Comparison of ENCODE assay signal across 14 cellular contexts in the genomic region with DNA sequence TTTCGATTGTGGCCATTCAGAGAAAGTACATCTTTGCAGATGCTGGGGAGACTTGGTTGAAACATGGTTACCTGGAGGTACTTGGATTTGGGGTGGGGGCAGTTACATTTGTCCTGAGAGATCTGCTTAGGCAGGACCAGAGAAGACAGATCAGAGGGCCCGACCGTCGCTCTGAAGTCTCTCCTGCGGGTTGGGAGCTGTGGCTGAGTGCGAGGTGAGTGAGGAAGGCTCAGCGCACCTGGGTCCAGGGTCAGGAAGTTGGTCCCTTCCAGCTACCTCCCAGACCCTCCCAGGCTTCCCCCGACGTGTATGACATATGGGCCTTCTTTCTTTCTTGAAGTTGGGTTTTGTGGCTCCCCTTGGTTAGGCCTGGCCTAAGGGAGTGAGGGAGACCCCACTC. TPM values are rescaled to one million over a fixed set of nuclear protein-coding genes. Genes with fewer than 3 reads are reported as not detected.
A peak's percentile ranks its signal among the peaks of the same experiment; 100 is the strongest.
DNase-seq lines count a peak whose midpoint lies in the region; ATAC-seq and TF ChIP-seq lines count a peak whose summit lies in the region.
"Had no signal": no experiment of that assay in that cellular context is flagged by ENCODE, and none has a peak within 500 bp of the region (broad histone marks: within the 10 kb centered on the region; RNA-seq: fewer than 3 reads in every experiment).

No MANE protein-coding gene starts in this region.

- H3K9me3 ChIP-seq in endodermal cell (ENCODE audit: control insufficient read depth, low read length) (no peaks in the 10 kb centered on the region), osteoblast (ENCODE audit: low read depth, low read length) (no peaks in the 10 kb centered on the region), transverse colon (no peaks in the 10 kb centered on the region)
- H3K9me3 ChIP-seq: BE2C had no signal

- H3K4me3 ChIP-seq in H7 (ENCODE audit: insufficient read depth, low read depth, low read length) (no peak overlapping the region), endodermal cell (ENCODE audit: low read length) (no peak overlapping the region), osteoblast (ENCODE audit: insufficient read depth, low read length) (no peak overlapping the region), transverse colon (no peak overlapping the region)
- H3K4me3 ChIP-seq: GM23248 had no signal

- no peak overlapping the region for H3K4me2 ChIP-seq in osteoblast (ENCODE audit: insufficient read depth, low read length)

- 85 to 86% methylated on average over 4 to 9 of the region's 9 CpGs for whole genome bisulfite sequencing in endodermal cell (ENCODE audit: insufficient coverage in 1 of 2, insufficient read length in 1 of 2), 2 experiments
- 90 to 100% methylated on average over 1 to 9 of the region's 9 CpGs for WGBS in transverse colon (ENCODE audit: low coverage in 1 of 2), 2 donors

- H3K4me1 ChIP-seq in endodermal cell (ENCODE audit: control insufficient read depth, insufficient read depth, low read length) (no peaks in the 10 kb centered on the region), osteoblast (ENCODE audit: insufficient read depth, low read length) (no peaks in the 10 kb centered on the region), transverse colon (peaks cover 0 to 10% (median 7%) of the 10 kb centered on the region in 4 donors)
- H3K4me1 ChIP-seq: BE2C had no signal

- no peaks in the 10 kb centered on the region for H4K20me1 ChIP-seq in osteoblast (ENCODE audit: insufficient read depth, low read length)

- H3K36me3 ChIP-seq in H7 (replicated peaks; ENCODE audit: control insufficient read depth, insufficient read depth, low read length) (no peaks in the 10 kb centered on the region), endodermal cell (ENCODE audit: control insufficient read depth, insufficient read depth, low read length) (no peaks in the 10 kb centered on the region), osteoblast (ENCODE audit: insufficient read depth, low read length) (no peaks in the 10 kb centered on the region), transverse colon (no peaks in the 10 kb centered on the region)
- H3K36me3 ChIP-seq: BE2C had no signal

- no peak overlapping the region for H3K27ac Mint-ChIP-seq in endodermal cell
- no peak overlapping the region for H3K27ac Mint-ChIP-seq in activated CD4-positive, alpha-beta T cell treated with anti-CD3 and anti-CD28 coated beads for 36 hours
- H3K27ac Mint-ChIP-seq: CD4-positive, alpha-beta T cell had no signal

- H3K9me3 Mint-ChIP-seq in endodermal cell = no peaks in the 10 kb centered on the region
- H3K9me3 Mint-ChIP-seq in activated CD4-positive, alpha-beta T cell treated with anti-CD3 and anti-CD28 coated beads for 36 hours (ENCODE audit: low read depth) = no peaks in the 10 kb centered on the region
- H3K9me3 Mint-ChIP-seq: CD4-positive, alpha-beta T cell had no signal

- POLR2A ChIA-PET in activated CD4-positive, alpha-beta T cell treated with anti-CD3 and anti-CD28 coated beads for 36 hours (lab: Charles Lee) = no interaction called here

- TF ChIP-seq EP300 in transverse colon (IDR thresholded peaks at IDR 0.05; ENCODE audit: low read depth) = no peak

- no peaks in the 10 kb centered on the region for H3K79me2 ChIP-seq in osteoblast (ENCODE audit: insufficient read depth, low read length)

- no peak overlapping the region for H3K9ac ChIP-seq in endodermal cell (ENCODE audit: extremely low read depth, low read length, poor library complexity, severe bottlenecking)
- H3K9ac ChIP-seq: GM23248 had no signal

- no peak overlapping the region for H3K4me3 Mint-ChIP-seq in endodermal cell
- H3K4me3 Mint-ChIP-seq in activated CD4-positive, alpha-beta T cell treated with anti-CD3 and anti-CD28 coated beads for 36 hours = no peak overlapping the region
- H3K4me3 Mint-ChIP-seq: CD4-positive, alpha-beta T cell had no signal

- in situ Hi-C loops in transverse colon (cut with MboI; ENCODE audit: low pct_ligation_motif_present in 1 of 4, low pct_unique_long_range_greater_than_20kb in 1 of 4, low sequenced_read_pairs in 3 of 4) = no loop called here

- H3K27me3 ChIP-seq in H7 (ENCODE audit: control insufficient read depth, insufficient read depth, low read length) (no peaks in the 10 kb centered on the region), endodermal cell (ENCODE audit: control insufficient read depth, insufficient read depth, low read length, poor library complexity, severe bottlenecking) (no peaks in the 10 kb centered on the region), osteoblast (ENCODE audit: insufficient read depth, low read length) (no peaks in the 10 kb centered on the region), transverse colon (no peaks in the 10 kb centered on the region)
- H3K27me3 ChIP-seq: BE2C had no signal

- H3K36me3 Mint-ChIP-seq in endodermal cell (ENCODE audit: low read depth) = peaks cover 9% of the 10 kb centered on the region
- no peaks in the 10 kb centered on the region for H3K36me3 Mint-ChIP-seq in activated CD4-positive, alpha-beta T cell treated with anti-CD3 and anti-CD28 coated beads for 36 hours (ENCODE audit: low read depth)

- H3K27me3 Mint-ChIP-seq in endodermal cell (ENCODE audit: insufficient read depth) = peaks cover 1% of the 10 kb centered on the region
- no peaks in the 10 kb centered on the region for H3K27me3 Mint-ChIP-seq in activated CD4-positive, alpha-beta T cell treated with anti-CD3 and anti-CD28 coated beads for 36 hours
- H3K27me3 Mint-ChIP-seq: CD4-positive, alpha-beta T cell had no signal

- CTCF ChIA-PET in activated CD4-positive, alpha-beta T cell treated with anti-CD3 and anti-CD28 coated beads for 36 hours (lab: Charles Lee) = no interaction called here

- H3K4me1 Mint-ChIP-seq in endodermal cell = no peaks in the 10 kb centered on the region
- no peaks in the 10 kb centered on the region for H3K4me1 Mint-ChIP-seq in activated CD4-positive, alpha-beta T cell treated with anti-CD3 and anti-CD28 coated beads for 36 hours

- no peak overlapping the region for H2AFZ ChIP-seq in osteoblast (ENCODE audit: low read length)
- H2AFZ ChIP-seq: GM23248 had no signal

- intact Hi-C loops in activated CD4-positive, alpha-beta T cell treated with anti-CD3 and anti-CD28 coated beads for 36 hours (cut with DNase I, micrococcal nuclease) = no loop called here
- intact Hi-C loops in transverse colon (cut with DNase I; ENCODE audit: low total_unique reads) (no loop called here), head of caudate nucleus (cut with DNase I) (no loop called here)

- TF ChIP-seq CTCF in endodermal cell (conservative IDR thresholded peaks at IDR 0.05) = no peak
- no peak for TF ChIP-seq CTCF in osteoblast (IDR thresholded peaks at IDR 0.05; ENCODE audit: extremely low read depth, low read depth, low read length)
- no peak for TF ChIP-seq CTCF in transverse colon (IDR thresholded peaks at IDR 0.05)

- DNase-seq in H7 (peak; percentile 44), endodermal cell (peak; percentile 31), osteoblast (ENCODE audit: insufficient read length, low spot score, missing footprints) (peak; percentile 68), transverse colon (no peak), NCI-H524 treated with DMSO at 0.1 percent for 48 hours (lab: John Stamatoyannopoulos, UW) (no peak), head of caudate nucleus (no peak)
- no peak for DNase-seq in activated CD4-positive, alpha-beta T cell treated with anti-CD3 and anti-CD28 coated beads for 36 hours
- DNase-seq: ACHN; BE2C; CD4-positive, alpha-beta T cell; DMS153; DMS79; GDM1; GM23248 had no signal

- H3K27ac ChIP-seq in endodermal cell (ENCODE audit: low read depth, low read length) = no peak overlapping the region
- H3K27ac ChIP-seq in osteoblast (ENCODE audit: low read depth, low read length) = no peak overlapping the region
- H3K27ac ChIP-seq in transverse colon = no peak overlapping the region
- H3K27ac ChIP-seq: GM23248 had no signal

- ATAC-seq in activated CD4-positive, alpha-beta T cell treated with anti-CD3 and anti-CD28 coated beads for 36 hours = no peak

- TF ChIP-seq POLR2A in transverse colon (IDR thresholded peaks at IDR 0.05) = no peak

RNA-seq across cellular contexts. Expression of gene LHPP, which starts 56.3 kb away (rescaled TPM):
- total RNA-seq in H7 (2014; rRNA removed; shearing (Covaris generic)) = 26.2 and 29.6 TPM in 2 replicates
- total RNA-seq in endodermal cell (10 to 100 TPM; 23.3 to 24.8 TPM), osteoblast (11.5 and 17.7 TPM in 2 replicates), transverse colon (100 to 1,000 TPM in 1 of 4 donors, 10 to 100 TPM in 3; 20.3 to 116 (median 22.4) TPM)
- 13.3 TPM for polyA plus RNA-seq in endodermal cell (2013, experiment 1 of 2)
- polyA plus RNA-seq in endodermal cell (2013, experiment 2 of 2) = 10.6 TPM
- 10 to 100 TPM; 11.5 to 14.0 TPM for total RNA-seq in activated CD4-positive, alpha-beta T cell treated with anti-CD3 and anti-CD28 coated beads for 36 hours

Comparison
In these comparisons a context has a peak if more than half of its experiments do, and no peak if none do; other contexts are left out.
1. DNase-seq: peak in H7 (single experiment), endodermal cell (single experiment) and osteoblast (single experiment); none in activated CD4-positive, alpha-beta T cell treated with anti-CD3 and anti-CD28 coated beads for 36 hours (single experiment), transverse colon (single experiment), NCI-H524 treated with DMSO at 0.1 percent for 48 hours (single experiment) and head of caudate nucleus (0 of 42).